Comparison of ENCODE assay signal across 8 cellular contexts in the genomic region with DNA sequence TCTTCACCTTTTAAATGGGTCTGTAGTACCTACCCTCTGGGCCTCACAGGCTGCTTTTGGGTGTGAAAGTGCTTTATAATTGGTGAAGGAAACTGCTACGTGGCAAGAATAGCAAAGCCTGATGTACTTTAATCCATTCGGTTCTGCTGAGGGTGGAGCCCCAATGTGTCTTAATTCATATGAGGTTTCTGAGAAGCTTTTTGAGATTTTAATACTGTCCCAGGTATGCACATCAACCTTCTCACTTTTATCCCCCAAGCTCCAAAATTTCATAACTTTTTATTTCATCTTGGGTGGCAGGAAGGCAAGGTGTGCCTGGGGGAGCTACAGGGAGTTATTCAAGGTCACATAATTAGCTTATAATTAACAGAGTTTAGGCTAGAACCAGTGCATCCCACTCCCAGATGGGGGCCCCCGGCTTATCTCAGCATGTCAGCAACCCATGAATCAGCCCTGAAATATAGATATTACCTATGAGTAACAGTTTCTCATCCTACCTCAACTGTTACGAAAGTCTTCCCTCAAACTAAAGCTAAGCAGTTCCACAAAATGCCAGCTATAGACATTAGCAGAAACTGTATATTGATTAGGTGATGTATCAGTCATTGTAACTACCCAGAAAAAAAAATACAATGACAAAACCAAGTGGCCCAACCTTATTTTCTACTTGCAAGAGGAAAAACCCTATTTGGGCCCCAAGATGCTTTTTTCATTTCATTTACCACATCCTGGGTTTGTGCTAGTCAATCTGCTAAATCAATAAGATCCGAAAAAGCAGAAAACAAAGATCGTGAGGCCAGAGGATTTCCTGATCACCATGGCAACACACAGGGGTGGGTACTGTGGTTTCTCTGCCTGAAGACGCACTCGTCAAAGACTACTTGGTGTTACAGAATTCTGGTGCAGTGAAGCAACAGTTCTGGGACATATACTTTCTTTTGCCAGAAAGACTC. TPM values are rescaled to one million over a fixed set of nuclear protein-coding genes. Genes with fewer than 3 reads are reported as not detected.
A peak's percentile ranks its signal among the peaks of the same experiment; 100 is the strongest.
DNase-seq lines count a peak whose midpoint lies in the region; ATAC-seq and TF ChIP-seq lines count a peak whose summit lies in the region.

No MANE protein-coding gene starts in this region.

- H3K4me3 ChIP-seq in right atrium auricular region: no peak overlapping the region

- DNase-seq in OCI-M1 (lab: John Stamatoyannopoulos, UW) (peak; percentile 34), right atrium auricular region (ENCODE audit: low spot score) (no peak), NAMALWA (ENCODE audit: low spot score) (no peak), NCI-H526 (lab: John Stamatoyannopoulos, UW) (no peak)
- DNase-seq in activated T-helper 1 cell treated with anti-CD3 and anti-CD28 coated beads, Interleukin-2, amount 50 U/mL, for 16 hours (ENCODE audit: low read depth in 1 of 2, low spot score in 1 of 2): peak; percentile 64 to 76
- peak; percentile 72 for DNase-seq in stimulated activated CD8-positive, alpha-beta memory T cell treated with anti-CD3 and anti-CD28 coated beads, Interleukin-15, amount 100 ng/mL, for 1 hour (ENCODE audit: low read depth)

- no peaks in the 10 kb centered on the region for H3K36me3 ChIP-seq in right atrium auricular region

- no peak for TF ChIP-seq CTCF in right atrium auricular region (IDR thresholded peaks at IDR 0.05)

- ATAC-seq in GM18498 (IDR thresholded peaks at IDR 0.05; ENCODE audit: unreplicated experiment) (peak; percentile 87), HG02759 (IDR thresholded peaks at IDR 0.05; ENCODE audit: unreplicated experiment) (peak; percentile 85)

- H3K27ac ChIP-seq in right atrium auricular region: peak overlapping the region; percentile 67 to 73

- H3K9me3 ChIP-seq in right atrium auricular region: no peaks in the 10 kb centered on the region

- H3K27me3 ChIP-seq in right atrium auricular region: no peaks in the 10 kb centered on the region

- peaks cover 0 to 59% of the 10 kb centered on the region in 2 donors for H3K4me1 ChIP-seq in right atrium auricular region

RNA-seq across cellular contexts. Expression of gene CD44, which starts 26.7 kb away (rescaled TPM):
- total RNA-seq in right atrium auricular region: 10 to 100 TPM; 26.8 to 37.3 TPM

Comparison
In these comparisons a context has a peak if more than half of its experiments do, and no peak if none do; other contexts are left out.
1. DNase-seq: peak in OCI-M1 (single experiment), activated T-helper 1 cell treated with anti-CD3 and anti-CD28 coated beads, Interleukin-2, amount 50 U/mL, for 16 hours (2 of 2) and stimulated activated CD8-positive, alpha-beta memory T cell treated with anti-CD3 and anti-CD28 coated beads, Interleukin-15, amount 100 ng/mL, for 1 hour (single experiment); none in right atrium auricular region (single experiment), NAMALWA (single experiment) and NCI-H526 (0 of 2).